16 cellular contexts compared by ENCODE assay signal in genomic region chr2:143577489-143577888, GRCh38.
A peak's percentile ranks its signal among the peaks of the same experiment; 100 is the strongest.
DNase-seq lines count a peak whose midpoint lies in the region; ATAC-seq and TF ChIP-seq lines count a peak whose summit lies in the region.
"Had no signal": no experiment of that assay in that cellular context is flagged by ENCODE, and none has a peak within 500 bp of the region (broad histone marks: within the 10 kb centered on the region; RNA-seq: fewer than 3 reads in every experiment).

No MANE protein-coding gene starts in this region.

- H3K36me3 Mint-ChIP-seq in activated T-cell treated with anti-CD3 and anti-CD28 coated beads, Interleukin-2, amount 50 U/mL, for 72 hours (ENCODE audit: insufficient read depth in 2 of 2), result peaks cover 0 to 2% of the 10 kb centered on the region in 2 donors
- H3K36me3 Mint-ChIP-seq in activated T-cell treated with anti-CD3 and anti-CD28 coated beads, Interleukin-2, amount 50 U/mL, for 24 hours (ENCODE audit: low read depth), result peaks cover 42% of the 10 kb centered on the region

- H3K4me1 Mint-ChIP-seq in activated T-cell treated with anti-CD3 and anti-CD28 coated beads, Interleukin-2, amount 50 U/mL, for 72 hours (ENCODE audit: low read depth), result peaks cover 15% of the 10 kb centered on the region
- H3K4me1 Mint-ChIP-seq in activated T-cell treated with anti-CD3 and anti-CD28 coated beads, Interleukin-2, amount 50 U/mL, for 24 hours (ENCODE audit: low read depth), result peaks cover 47% of the 10 kb centered on the region

- ATAC-seq in activated T-cell treated with anti-CD3 and anti-CD28 coated beads, Interleukin-2, amount 50 U/mL, for 72 hours (replicated peaks in 1 of 2), result no peak
- ATAC-seq in GM21723 (IDR thresholded peaks at IDR 0.05; ENCODE audit: unreplicated experiment), result no peak
- ATAC-seq: HCT116 had no signal

- DNase-seq in activated T-cell treated with anti-CD3 and anti-CD28 coated beads, Interleukin-2, amount 50 U/mL, for 72 hours, result no peak
- no peak for DNase-seq in activated T-cell treated with anti-CD3 and anti-CD28 coated beads, Interleukin-2, amount 50 U/mL, for 24 hours
- DNase-seq in NT2/D1 (ENCODE audit: low read depth, low spot score) (peak; percentile 11), iPS DF 19.7 (ENCODE audit: low read depth, low spot score) (peak; percentile 20), esophagus muscularis mucosa (ENCODE audit: extremely low spot score) (no peak)
- no peak for DNase-seq in stimulated activated CD4-positive, alpha-beta T cell treated with anti-CD3 and anti-CD28 coated beads, Interleukin-4, amount 100 ng/mL, for 24 hours
- DNase-seq: ACHN; CD4-positive, alpha-beta T cell; DND-41; GDM1; GOT3; Karpas-422 had no signal

- peak overlapping the region; percentile 19 for H3K27ac Mint-ChIP-seq in activated T-cell treated with anti-CD3 and anti-CD28 coated beads, Interleukin-2, amount 50 U/mL, for 72 hours
- no peak overlapping the region for H3K27ac Mint-ChIP-seq in activated T-cell treated with anti-CD3 and anti-CD28 coated beads, Interleukin-2, amount 50 U/mL, for 24 hours
- H3K27ac Mint-ChIP-seq: CD4-positive, alpha-beta T cell had no signal

- no peak overlapping the region for H3K9ac ChIP-seq in NT2/D1 (ENCODE audit: insufficient read length, low read depth)
- H3K9ac ChIP-seq: BLaER1 treated with 17β-estradiol and CSF1 and Interleukin-3, amounts not matched to agents 10 nM and 100 nM had no signal

- WGBS in esophagus muscularis mucosa, result 98% methylated on average over 2 of the region's 2 CpGs

- TF ChIP-seq CTCF in esophagus muscularis mucosa (IDR thresholded peaks at IDR 0.05), result no peak

- intact Hi-C loops in esophagus muscularis mucosa (cut with DNase I), result no loop called here

- H3K27me3 Mint-ChIP-seq in activated T-cell treated with anti-CD3 and anti-CD28 coated beads, Interleukin-2, amount 50 U/mL, for 72 hours (ENCODE audit: low read depth), result no peaks in the 10 kb centered on the region
- no peaks in the 10 kb centered on the region for H3K27me3 Mint-ChIP-seq in activated T-cell treated with anti-CD3 and anti-CD28 coated beads, Interleukin-2, amount 50 U/mL, for 24 hours
- H3K27me3 Mint-ChIP-seq: CD4-positive, alpha-beta T cell had no signal

- H3K9me3 ChIP-seq in NT2/D1 (ENCODE audit: insufficient read depth, low read length) (no peaks in the 10 kb centered on the region), esophagus muscularis mucosa (no peaks in the 10 kb centered on the region)
- H3K9me3 ChIP-seq: BLaER1 treated with 17β-estradiol and CSF1 and Interleukin-3, amounts not matched to agents 10 nM and 100 nM had no signal

- H3K36me3 ChIP-seq in NT2/D1 (ENCODE audit: insufficient read depth, insufficient read length, low read length), result no peaks in the 10 kb centered on the region
- no peaks in the 10 kb centered on the region for H3K36me3 ChIP-seq in esophagus muscularis mucosa

- H3K4me3 ChIP-seq in NT2/D1 (ENCODE audit: insufficient read length, low read depth), result no peak overlapping the region
- H3K4me3 ChIP-seq in esophagus muscularis mucosa, result no peak overlapping the region
- H3K4me3 ChIP-seq: BLaER1 treated with 17β-estradiol and CSF1 and Interleukin-3, amounts not matched to agents 10 nM and 100 nM had no signal

- no peak for TF ChIP-seq POLR2A in esophagus muscularis mucosa (IDR thresholded peaks at IDR 0.05; ENCODE audit: low read depth)

- no peaks in the 10 kb centered on the region for H3K9me3 Mint-ChIP-seq in activated T-cell treated with anti-CD3 and anti-CD28 coated beads, Interleukin-2, amount 50 U/mL, for 72 hours
- H3K9me3 Mint-ChIP-seq in activated T-cell treated with anti-CD3 and anti-CD28 coated beads, Interleukin-2, amount 50 U/mL, for 24 hours, result no peaks in the 10 kb centered on the region
- H3K9me3 Mint-ChIP-seq: CD4-positive, alpha-beta T cell had no signal

- no peak overlapping the region for H3K4me3 Mint-ChIP-seq in activated T-cell treated with anti-CD3 and anti-CD28 coated beads, Interleukin-2, amount 50 U/mL, for 72 hours
- H3K4me3 Mint-ChIP-seq in activated T-cell treated with anti-CD3 and anti-CD28 coated beads, Interleukin-2, amount 50 U/mL, for 24 hours, result no peak overlapping the region
- H3K4me3 Mint-ChIP-seq: CD4-positive, alpha-beta T cell had no signal

- no peak overlapping the region for H3K27ac ChIP-seq in esophagus muscularis mucosa (replicated peaks in 1 of 4)
- H3K27ac ChIP-seq: BLaER1 treated with 17β-estradiol and CSF1 and Interleukin-3, amounts not matched to agents 10 nM and 100 nM; HL-60 had no signal

- H3K27me3 ChIP-seq in NT2/D1 (ENCODE audit: insufficient read depth, insufficient read length), result no peaks in the 10 kb centered on the region
- no peaks in the 10 kb centered on the region for H3K27me3 ChIP-seq in esophagus muscularis mucosa
- H3K27me3 ChIP-seq: BLaER1 treated with 17β-estradiol and CSF1 and Interleukin-3, amounts not matched to agents 10 nM and 100 nM had no signal

- H3K4me1 ChIP-seq in NT2/D1 (ENCODE audit: insufficient read depth, insufficient read length) (no peaks in the 10 kb centered on the region), esophagus muscularis mucosa (peaks cover 0 to 7% (median 0%) of the 10 kb centered on the region in 4 donors)

- no peak for TF ChIP-seq EP300 in esophagus muscularis mucosa (IDR thresholded peaks at IDR 0.05)

Comparison
In these comparisons a context has a peak if more than half of its experiments do, and no peak if none do; other contexts are left out.
1. DNase-seq: peak in NT2/D1 (single experiment) and iPS DF 19.7 (single experiment); none in activated T-cell treated with anti-CD3 and anti-CD28 coated beads, Interleukin-2, amount 50 U/mL, for 72 hours (0 of 2), activated T-cell treated with anti-CD3 and anti-CD28 coated beads, Interleukin-2, amount 50 U/mL, for 24 hours (single experiment), stimulated activated CD4-positive, alpha-beta T cell treated with anti-CD3 and anti-CD28 coated beads, Interleukin-4, amount 100 ng/mL, for 24 hours (single experiment) and esophagus muscularis mucosa (single experiment).